ENCODE assay signal across 9 cellular contexts in genomic region chr11:4186464-4187054, GRCh38.
A peak's percentile ranks its signal among the peaks of the same experiment; 100 is the strongest.
DNase-seq lines count a peak whose midpoint lies in the region; ATAC-seq and TF ChIP-seq lines count a peak whose summit lies in the region.
"Had no signal": no experiment of that assay in that cellular context is flagged by ENCODE, and none has a peak within 500 bp of the region (broad histone marks: within the 10 kb centered on the region; RNA-seq: fewer than 3 reads in every experiment).

No MANE protein-coding gene starts in this region.

- H3K36me3 Mint-ChIP-seq in neural crest cell (ENCODE audit: low read depth), result no peaks in the 10 kb centered on the region

- H3K27ac Mint-ChIP-seq in neural crest cell (ENCODE audit: unreplicated experiment), result no peak overlapping the region

- DNase-seq in MG63 (no peak), neural crest cell (ENCODE audit: low read depth, low spot score) (no peak), inferior parietal cortex (ENCODE audit: extremely low spot score) (no peak), SW480 (ENCODE audit: low spot score) (no peak), HUDEP-2 (lab: John Stamatoyannopoulos, UW; ENCODE audit: unreplicated experiment in 76 of 76) (no peak)
- DNase-seq: T-helper 9 cell had no signal

- H3K4me3 ChIP-seq in BLaER1 (peak overlapping the region; percentile 69), MG63 (peak overlapping the region; percentile 50), ectodermal cell (ENCODE audit: insufficient read depth, low read depth, low read length) (peak overlapping the region; percentile 63)

- peaks cover 7% of the 10 kb centered on the region for H3K27me3 Mint-ChIP-seq in neural crest cell (ENCODE audit: low read depth)

- H3K4me2 ChIP-seq in BLaER1, result peak overlapping the region; percentile 90

- H3K4me1 Mint-ChIP-seq in neural crest cell, result peaks cover 5% of the 10 kb centered on the region

- no peaks in the 10 kb centered on the region for H3K9me3 Mint-ChIP-seq in neural crest cell

- H3K4me1 ChIP-seq in BLaER1 (peaks cover 8% of the 10 kb centered on the region), ectodermal cell (ENCODE audit: control insufficient read depth, insufficient read depth, low read length) (no peaks in the 10 kb centered on the region)

- H3K36me3 ChIP-seq in BLaER1 (no peaks in the 10 kb centered on the region), MG63 (no peaks in the 10 kb centered on the region), ectodermal cell (ENCODE audit: control insufficient read depth, insufficient read depth, low read length) (no peaks in the 10 kb centered on the region)

- no peak for TF ChIP-seq CTCF in neural crest cell (conservative IDR thresholded peaks at IDR 0.05)

- 53 to 59% methylated on average over 9 of the region's 9 CpGs for WGBS in ectodermal cell, 2 experiments

- H4K20me1 ChIP-seq in BLaER1, result no peaks in the 10 kb centered on the region

- H3K4me3 Mint-ChIP-seq in neural crest cell, result peak overlapping the region; percentile 81

- H3K27ac ChIP-seq in BLaER1 (no peak overlapping the region), ectodermal cell (ENCODE audit: insufficient read depth, low read depth, low read length, poor library complexity, severe bottlenecking) (no peak overlapping the region)

- H3K9me3 ChIP-seq in BLaER1 (no peaks in the 10 kb centered on the region), MG63 (no peaks in the 10 kb centered on the region), ectodermal cell (ENCODE audit: control insufficient read depth, low read length) (no peaks in the 10 kb centered on the region)

- peak overlapping the region; percentile 70; the same call in 1 of the 2 replicates for H3K9ac ChIP-seq in BLaER1

- ATAC-seq in GM19023 (IDR thresholded peaks at IDR 0.05; ENCODE audit: unreplicated experiment), result no peak

- H3K27me3 ChIP-seq in BLaER1 (no peaks in the 10 kb centered on the region), MG63 (no peaks in the 10 kb centered on the region), ectodermal cell (ENCODE audit: control insufficient read depth, insufficient read depth, low read length, poor library complexity, severe bottlenecking) (peaks cover 7% of the 10 kb centered on the region)
